1 cellular context compared by ENCODE assay signal in genomic region chr13:113628291-113629270, GRCh38.
TF ChIP-seq lines count a peak whose summit lies in the region.

No MANE protein-coding gene starts in this region.

TF ChIP-seq in H1, 55 proteins besides CTCF, POLR2A, EP300 and RAD21:
- TF ChIP-seq E2F6 (IDR thresholded peaks at IDR 0.05) (no peak), USF2 (IDR thresholded peaks at IDR 0.05; ENCODE audit: low read length) (no peak), POLR2AphosphoS5 (IDR thresholded peaks at IDR 0.05; ENCODE audit: low read depth, low read length) (no peak), CBX5 (IDR thresholded peaks at IDR 0.05; ENCODE audit: low read depth, low read length) (no peak), ATF3 (IDR thresholded peaks at IDR 0.05; ENCODE audit: insufficient read depth, low read depth, low read length) (no peak), MAX (IDR thresholded peaks at IDR 0.05) (no peak)
